Comparison of ENCODE assay signal across 19 cellular contexts in genomic region chr6:132892929-132893771, GRCh38.
DNase-seq lines count a peak whose midpoint lies in the region; ATAC-seq and TF ChIP-seq lines count a peak whose summit lies in the region.
"Had no signal": no experiment of that assay in that cellular context is flagged by ENCODE, and none has a peak within 500 bp of the region (broad histone marks: within the 10 kb centered on the region; RNA-seq: fewer than 3 reads in every experiment).

No MANE protein-coding gene starts in this region.

- no peak for TF ChIP-seq CTCF in BE2C (IDR thresholded peaks at IDR 0.05; ENCODE audit: low read depth, low read length)

- ATAC-seq in HG02938 (IDR thresholded peaks at IDR 0.05; ENCODE audit: unreplicated experiment), result peak; percentile 31
- no peak for ATAC-seq in GM18861 (IDR thresholded peaks at IDR 0.05; ENCODE audit: unreplicated experiment)
- ATAC-seq: Panc1 had no signal

- DNase-seq in BE2C, result no peak
- DNase-seq in SK-N-DZ (ENCODE audit: low spot score), result peak; percentile 30
- peak; percentile 59 for DNase-seq in kidney tubule cell (ENCODE audit: low spot score)
- no peak for DNase-seq in Kasumi-1 (lab: John Stamatoyannopoulos, UW)
- DNase-seq in DMS 273 treated with DMSO at 0.1 percent for 48 hours (lab: John Stamatoyannopoulos, UW), result no peak
- no peak for DNase-seq in activated T-cell treated with anti-CD3 and anti-CD28 coated beads, Interleukin-2, amount 50 U/mL, for 48 hours
- DNase-seq: CD8-positive, alpha-beta memory T cell; DMS79 treated with DMSO at 0.1 percent for 48 hours; GF-D8; NCI-H1417; NCI-H1694 treated with DMSO at 0.1 percent for 48 hours; NCI-H2081; NCI-H345; NCI-H82; NK-92 treated with Interleukin-12 subunit alpha and Interleukin-12 subunit beta, amount 100 ng/mL, for 24 hours; SHP77 had no signal

- peaks cover 7% of the 10 kb centered on the region for H3K4me1 ChIP-seq in BE2C

- no peaks in the 10 kb centered on the region for H3K36me3 ChIP-seq in BE2C

- no peaks in the 10 kb centered on the region for H3K9me3 ChIP-seq in BE2C

- no peaks in the 10 kb centered on the region for H3K27me3 ChIP-seq in BE2C

- peak overlapping the region; percentile 5 for H3K4me3 ChIP-seq in BE2C (ENCODE audit: low read depth, low read length)

Comparison
In these comparisons a context has a peak if more than half of its experiments do, and no peak if none do; other contexts are left out.
1. DNase-seq: peak in SK-N-DZ (single experiment) and kidney tubule cell (single experiment); none in BE2C (single experiment), Kasumi-1 (0 of 2), DMS 273 treated with DMSO at 0.1 percent for 48 hours (single experiment) and activated T-cell treated with anti-CD3 and anti-CD28 coated beads, Interleukin-2, amount 50 U/mL, for 48 hours (0 of 2).